19 cellular contexts compared by ENCODE assay signal in the genomic region with DNA sequence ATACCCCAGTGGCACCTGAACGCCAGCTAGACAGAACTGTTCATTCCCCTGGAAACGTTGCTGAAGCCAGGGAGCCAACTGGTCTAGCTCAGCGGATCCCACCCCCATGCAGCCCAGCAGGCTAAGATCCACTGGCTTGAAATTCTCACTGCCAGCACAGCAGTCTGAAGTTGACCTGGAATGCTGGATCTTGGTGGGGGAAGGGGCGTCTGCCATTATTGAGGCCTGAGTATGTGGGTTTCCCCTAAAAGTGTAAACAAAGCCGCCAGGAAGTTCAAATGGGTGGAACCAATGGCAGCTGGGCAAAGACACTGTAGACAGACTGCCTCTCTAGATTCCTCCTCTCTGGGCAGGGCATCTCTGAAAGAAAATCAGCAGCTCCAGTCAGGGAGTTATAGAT.
"Had no signal": no experiment of that assay in that cellular context is flagged by ENCODE, and none has a peak within 500 bp of the region (broad histone marks: within the 10 kb centered on the region; RNA-seq: fewer than 3 reads in every experiment).

No MANE protein-coding gene starts in this region.

- H3K27ac ChIP-seq: coronary artery, heart left ventricle, neutrophil, psoas muscle, spleen, tibial artery, upper lobe of left lung, uterus had no signal

- ATAC-seq: heart left ventricle; naive thymus-derived CD4-positive, alpha-beta T cell; psoas muscle; sciatic nerve; stimulated activated memory B cell treated with anti-CD40 and anti-IgM and Interleukin-4, amounts not matched to agents 10 μg/mL and 1 μg/mL and 100 μg/mL, for 72 hours had no signal

- DNase-seq: effector CD4-positive, alpha-beta T cell; heart left ventricle; hippocampal formation; immature natural killer cell; naive thymus-derived CD4-positive, alpha-beta T cell; nephron progenitor cell; psoas muscle; spleen; stimulated activated CD4-positive, alpha-beta T cell treated with anti-CD3 and anti-CD28 coated beads, Interleukin-15, amount 100 ng/mL, for 24 hours; stimulated activated CD4-positive, alpha-beta T cell treated with anti-CD3 and anti-CD28 coated beads, Interleukin-1b, Interleukin-23, amount 100 ng/mL, for 48 hours; stimulated activated CD4-positive, alpha-beta T cell treated with anti-CD3 and anti-CD28 coated beads, Interleukin-4, amount 100 ng/mL, for 24 hours; tibial artery; upper lobe of left lung; uterus had no signal

- H3K27me3 ChIP-seq: neutrophil, spleen, tibial artery, upper lobe of left lung, uterus had no signal

- FAIRE-seq: frontal cortex had no signal

- H3K4me1 ChIP-seq: heart left ventricle, psoas muscle, spleen, tibial artery, upper lobe of left lung, uterus had no signal

- H3K36me3 ChIP-seq: heart left ventricle, neutrophil, spleen, tibial artery, upper lobe of left lung, uterus had no signal

- H3K4me3 ChIP-seq: coronary artery, heart left ventricle, psoas muscle, spleen, tibial artery, upper lobe of left lung, uterus had no signal

- H3K9me3 ChIP-seq: neutrophil, psoas muscle, tibial artery, upper lobe of left lung, uterus had no signal
